Comparison of ENCODE assay signal across 22 cellular contexts in the genomic region with DNA sequence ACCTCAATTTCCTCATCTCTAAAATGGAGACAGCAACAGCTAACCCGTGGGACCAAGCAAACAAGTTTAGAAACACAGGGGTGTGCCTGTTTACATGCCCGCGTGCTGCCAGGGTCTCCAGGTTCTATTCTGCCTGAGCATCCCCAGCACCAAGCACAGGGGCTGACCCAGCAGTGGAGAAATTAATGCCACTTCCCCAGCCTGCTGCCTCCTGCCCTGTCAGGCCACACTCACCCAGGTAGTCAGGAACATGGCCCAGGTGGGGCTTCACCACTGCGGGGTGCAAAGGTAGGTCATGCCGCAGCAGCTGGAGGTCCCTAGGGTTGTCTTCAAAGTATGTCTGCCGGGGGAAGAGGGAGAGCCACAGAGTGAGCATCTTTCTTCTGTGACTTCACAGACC. TPM values are rescaled to one million over a fixed set of nuclear protein-coding genes. Genes with fewer than 3 reads are reported as not detected.
DNase-seq lines count a peak whose midpoint lies in the region; ATAC-seq and TF ChIP-seq lines count a peak whose summit lies in the region.
"Had no signal": no experiment of that assay in that cellular context is flagged by ENCODE, and none has a peak within 500 bp of the region (broad histone marks: within the 10 kb centered on the region; RNA-seq: fewer than 3 reads in every experiment).

No MANE protein-coding gene starts in this region.

- no peak overlapping the region for H3K4me3 ChIP-seq in Caco-2 (ENCODE audit: low read depth, low read length)
- H3K4me3 ChIP-seq in DND-41 (ENCODE audit: low read depth in 1 of 2, low read length in 2 of 2), result no peak overlapping the region
- H3K4me3 ChIP-seq: GM23248, SJSA1 had no signal

- no peak for ATAC-seq in DND-41 (ENCODE audit: insufficient read depth, low read depth)
- ATAC-seq: Right ventricle myocardium inferior had no signal

- H3K27me3 ChIP-seq in Caco-2 (replicated peaks; ENCODE audit: control insufficient read depth, insufficient read depth, low read length) (no peaks in the 10 kb centered on the region), DND-41 (ENCODE audit: insufficient read depth, low read length, poor library complexity) (no peaks in the 10 kb centered on the region)
- H3K27me3 ChIP-seq: SJSA1 had no signal

- H3K4me1 Mint-ChIP-seq in Caco-2 (ENCODE audit: low read depth, unreplicated experiment), result peaks cover 14% of the 10 kb centered on the region
- H3K4me1 Mint-ChIP-seq in activated naive CD8-positive, alpha-beta T cell treated with anti-CD3 and anti-CD28 coated beads for 36 hours, result peaks cover 42% of the 10 kb centered on the region
- peaks cover 8% of the 10 kb centered on the region for H3K4me1 Mint-ChIP-seq in osteocyte (ENCODE audit: unreplicated experiment)

- CTCF ChIA-PET in Caco-2 (lab: Charles Lee), result no interaction called here

- no peak overlapping the region for H3K4me2 ChIP-seq in DND-41 (ENCODE audit: insufficient read depth, low read length)

- DNase-seq in Caco-2 (no peak), DND-41 (no peak), osteocyte (ENCODE audit: extremely low spot score, unreplicated experiment) (no peak), dedifferentiated amniotic fluid mesenchymal stem cell (ENCODE audit: extremely low spot score) (no peak), iPS-NIHi7 (ENCODE audit: extremely low spot score) (no peak)
- no peak for DNase-seq in activated naive CD8-positive, alpha-beta T cell treated with anti-CD3 and anti-CD28 coated beads for 36 hours
- no peak for DNase-seq in central memory CD4-positive, alpha-beta T cell
- DNase-seq: CD4-positive, CD25-positive, alpha-beta regulatory T cell; DMS79; GM23248; HCEC 1CT; Karpas-422; NCI-H1694; NCI-H2081; NCI-H2171; NCI-H345; NCI-H524 treated with DMSO at 0.1 percent for 48 hours had no signal

- intact Hi-C loops in Caco-2 (cut with micrococcal nuclease; ENCODE audit: unreplicated experiment), result no loop called here

- no peak overlapping the region for H3K27ac ChIP-seq in DND-41 (ENCODE audit: low read length)
- H3K27ac ChIP-seq: GM23248, SJSA1 had no signal

- TF ChIP-seq CTCF in Caco-2 (IDR thresholded peaks at IDR 0.05; ENCODE audit: insufficient read depth in 1 of 2, low read depth in 1 of 2, low read length in 1 of 2, severe bottlenecking in 1 of 2, unreplicated experiment in 1 of 2) (no peak), DND-41 (IDR thresholded peaks at IDR 0.05; ENCODE audit: borderline replicate concordance, extremely low read depth, low read length, poor library complexity, severe bottlenecking) (peak; percentile 2), osteocyte (IDR thresholded peaks at IDR 0.05) (no peak)

- peaks cover 17% of the 10 kb centered on the region for H3K79me2 ChIP-seq in DND-41 (ENCODE audit: insufficient read depth, low read length)

- POLR2A ChIA-PET in Caco-2 (lab: Charles Lee), result no interaction called here

- H4K20me1 ChIP-seq in DND-41 (ENCODE audit: insufficient read depth, low read length), result peaks cover 54% of the 10 kb centered on the region

- H3K27ac Mint-ChIP-seq in Caco-2 (ENCODE audit: unreplicated experiment) (peak overlapping the region; percentile 12), osteocyte (ENCODE audit: unreplicated experiment) (peak overlapping the region; percentile 44)
- H3K27ac Mint-ChIP-seq in activated naive CD8-positive, alpha-beta T cell treated with anti-CD3 and anti-CD28 coated beads for 36 hours, result peak overlapping the region; percentile 3

- no peaks in the 10 kb centered on the region for H3K9me3 ChIP-seq in Caco-2
- no peaks in the 10 kb centered on the region for H3K9me3 ChIP-seq in DND-41 (ENCODE audit: insufficient read depth, low read length, severe bottlenecking)
- H3K9me3 ChIP-seq: SJSA1 had no signal

- H3K9me3 Mint-ChIP-seq in Caco-2 (ENCODE audit: unreplicated experiment), result no peaks in the 10 kb centered on the region
- H3K9me3 Mint-ChIP-seq in activated naive CD8-positive, alpha-beta T cell treated with anti-CD3 and anti-CD28 coated beads for 36 hours, result no peaks in the 10 kb centered on the region
- no peaks in the 10 kb centered on the region for H3K9me3 Mint-ChIP-seq in osteocyte (ENCODE audit: unreplicated experiment)
- H3K9me3 Mint-ChIP-seq: CD4-positive, CD25-positive, alpha-beta regulatory T cell; IgD-negative memory B cell had no signal

- H3K4me3 Mint-ChIP-seq in Caco-2 (ENCODE audit: unreplicated experiment) (no peak overlapping the region), osteocyte (ENCODE audit: unreplicated experiment) (no peak overlapping the region)
- H3K4me3 Mint-ChIP-seq in activated naive CD8-positive, alpha-beta T cell treated with anti-CD3 and anti-CD28 coated beads for 36 hours, result no peak overlapping the region
- H3K4me3 Mint-ChIP-seq: IgD-negative memory B cell had no signal

- H3K36me3 Mint-ChIP-seq in Caco-2 (ENCODE audit: insufficient read depth, unreplicated experiment), result peaks cover 91% of the 10 kb centered on the region
- peaks cover 58% of the 10 kb centered on the region for H3K36me3 Mint-ChIP-seq in activated naive CD8-positive, alpha-beta T cell treated with anti-CD3 and anti-CD28 coated beads for 36 hours
- H3K36me3 Mint-ChIP-seq in osteocyte (ENCODE audit: unreplicated experiment), result peaks cover 60% of the 10 kb centered on the region

- no peaks in the 10 kb centered on the region for H3K27me3 Mint-ChIP-seq in Caco-2 (ENCODE audit: insufficient read depth, unreplicated experiment)
- no peaks in the 10 kb centered on the region for H3K27me3 Mint-ChIP-seq in activated naive CD8-positive, alpha-beta T cell treated with anti-CD3 and anti-CD28 coated beads for 36 hours
- H3K27me3 Mint-ChIP-seq in osteocyte (ENCODE audit: unreplicated experiment), result no peaks in the 10 kb centered on the region
- H3K27me3 Mint-ChIP-seq: CD4-positive, CD25-positive, alpha-beta regulatory T cell; IgD-negative memory B cell had no signal

- peaks cover 26% of the 10 kb centered on the region for H3K36me3 ChIP-seq in Caco-2 (ENCODE audit: control insufficient read depth, insufficient read depth, low read length)
- peaks cover 88% of the 10 kb centered on the region for H3K36me3 ChIP-seq in DND-41 (ENCODE audit: insufficient read depth, low read length)

- no peak overlapping the region for H3K9ac ChIP-seq in DND-41 (ENCODE audit: low read depth, low read length)
- H3K9ac ChIP-seq: GM23248 had no signal

- H3K4me1 ChIP-seq in Caco-2 (peaks cover 8% of the 10 kb centered on the region), DND-41 (ENCODE audit: insufficient read depth, low read length) (peaks cover 14% of the 10 kb centered on the region)

- no peak overlapping the region for H2AFZ ChIP-seq in DND-41 (ENCODE audit: low read depth, low read length)
- H2AFZ ChIP-seq: GM23248 had no signal

- no TSS peak for BruUV-seq in Caco-2 (replicated peaks; lab: Mats Ljungman, UMichigan)

RNA-seq across cellular contexts. Expression of gene DDX56, which starts 5.8 kb away (rescaled TPM):
- total RNA-seq in Caco-2 (2022) (135 and 154 TPM in 2 replicates), osteocyte (67.0 and 69.0 TPM in 2 replicates)
- total RNA-seq in activated naive CD8-positive, alpha-beta T cell treated with anti-CD3 and anti-CD28 coated beads for 36 hours, result 100 to 1,000 TPM; 142 to 154 TPM

RNA-seq across cellular contexts. Expression of gene TMED4, which starts 14.1 kb away (rescaled TPM):
- total RNA-seq in Caco-2 (2022) (93.4 and 96.6 TPM in 2 replicates), osteocyte (88.6 and 89.6 TPM in 2 replicates)
- 10 to 100 TPM; 70.3 to 70.8 TPM for total RNA-seq in activated naive CD8-positive, alpha-beta T cell treated with anti-CD3 and anti-CD28 coated beads for 36 hours

RNA-seq across cellular contexts. Expression of gene NPC1L1, which starts 26.8 kb away (rescaled TPM):
- 5.9 and 6.5 TPM in 2 replicates for total RNA-seq in Caco-2 (2022)
- not detected for total RNA-seq in activated naive CD8-positive, alpha-beta T cell treated with anti-CD3 and anti-CD28 coated beads for 36 hours
- total RNA-seq in osteocyte, result not detected in 2 replicates
- total RNA-seq: GM23248, HT1080, M059J, SJSA1 had no signal

RNA-seq across cellular contexts. Expression of gene OGDH, which starts 38.5 kb away (rescaled TPM):
- total RNA-seq in Caco-2 (2022) (62.1 and 64.5 TPM in 2 replicates), osteocyte (68.0 and 69.3 TPM in 2 replicates)
- 10 to 100 TPM; 75.8 to 77.9 TPM for total RNA-seq in activated naive CD8-positive, alpha-beta T cell treated with anti-CD3 and anti-CD28 coated beads for 36 hours
